ENCODE assay signal across 10 cellular contexts in the genomic region with DNA sequence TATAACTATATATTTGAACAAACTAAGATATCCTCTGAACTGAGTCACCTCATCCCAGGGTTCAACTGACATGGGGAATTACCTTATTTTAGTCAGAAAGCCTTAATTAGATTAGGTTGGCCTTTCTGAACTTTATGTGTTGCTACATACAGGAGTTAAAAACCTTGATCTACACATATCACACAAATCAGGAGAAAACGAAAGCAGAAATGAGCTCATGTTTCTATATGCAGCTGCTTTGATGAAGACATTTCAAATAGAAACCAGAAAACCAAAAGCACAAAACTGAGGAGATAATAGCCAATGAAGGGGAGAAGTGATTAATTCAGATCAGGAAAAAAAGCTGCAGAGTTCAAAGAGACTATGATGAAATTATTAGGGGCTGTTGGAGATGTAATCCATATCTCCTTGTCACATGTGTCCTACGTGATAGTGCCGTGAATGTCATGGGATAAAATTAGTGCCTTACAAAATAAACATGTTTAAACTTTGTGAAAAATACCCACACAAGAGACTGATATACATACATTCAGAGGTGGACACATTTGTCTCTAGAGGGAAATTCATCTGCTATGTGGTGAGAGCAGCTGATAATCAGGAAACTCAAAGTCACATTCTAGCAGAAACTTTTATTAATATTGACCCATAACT.
DNase-seq lines count a peak whose midpoint lies in the region; ATAC-seq and TF ChIP-seq lines count a peak whose summit lies in the region.
"Had no signal": no experiment of that assay in that cellular context is flagged by ENCODE, and none has a peak within 500 bp of the region (broad histone marks: within the 10 kb centered on the region; RNA-seq: fewer than 3 reads in every experiment).

No MANE protein-coding gene starts in this region.

- no peak overlapping the region for H4K8ac ChIP-seq in trophoblast cell (ENCODE audit: low read depth, low read length)

- intact Hi-C loops in Right ventricle myocardium superior (cut with DNase I) = no loop called here

- no peak overlapping the region for H4K91ac ChIP-seq in trophoblast cell (ENCODE audit: low read depth, low read length)

- H3K18ac ChIP-seq in trophoblast cell (ENCODE audit: low read length) = no peak overlapping the region

- H3K79me2 ChIP-seq in trophoblast cell (ENCODE audit: control insufficient read depth, insufficient read depth, low read length, poor library complexity) = no peaks in the 10 kb centered on the region

- H4K12ac ChIP-seq in trophoblast cell (ENCODE audit: low read depth, low read length) = no peak overlapping the region

- no peak overlapping the region for H3K23ac ChIP-seq in trophoblast cell (ENCODE audit: low read length)

- no peaks in the 10 kb centered on the region for H3K36me3 ChIP-seq in trophoblast cell (ENCODE audit: control insufficient read depth in 1 of 2, insufficient read depth in 2 of 2, low read length in 2 of 2)

- H2BK12ac ChIP-seq in trophoblast cell (ENCODE audit: low read length) = no peak overlapping the region

- no peak for TF ChIP-seq CTCF in choroid plexus epithelial cell (conservative IDR thresholded peaks at IDR 0.05; ENCODE audit: low read depth, low read length)

- peak; percentile 64 for ATAC-seq in GM18498 (IDR thresholded peaks at IDR 0.05; ENCODE audit: unreplicated experiment)
- ATAC-seq in GM19452 (IDR thresholded peaks at IDR 0.05; ENCODE audit: unreplicated experiment) = peak; percentile 77
- peak; percentile 68 for ATAC-seq in HG03378 (IDR thresholded peaks at IDR 0.05; ENCODE audit: unreplicated experiment)
- ATAC-seq in Right ventricle myocardium superior (ENCODE audit: poor library complexity) = no peak

- no peak overlapping the region for H2BK5ac ChIP-seq in trophoblast cell (ENCODE audit: low read depth, low read length, poor library complexity)

- H3K4me3 ChIP-seq in choroid plexus epithelial cell (ENCODE audit: low read depth, low read length) = no peak overlapping the region
- no peak overlapping the region for H3K4me3 ChIP-seq in trophoblast cell (ENCODE audit: low read depth, low read length)

- H3K27me3 ChIP-seq in trophoblast cell (ENCODE audit: insufficient read depth, low read length) = no peaks in the 10 kb centered on the region

- DNase-seq in choroid plexus epithelial cell (ENCODE audit: low read depth) (peak; percentile 13), trophoblast cell (no peak), Right ventricle myocardium superior (no peak), NCI-H748 (lab: John Stamatoyannopoulos, UW; ENCODE audit: unreplicated experiment) (no peak)
- DNase-seq in effector CD4-positive, alpha-beta T cell = no peak
- DNase-seq: NCI-H2029 treated with DMSO at 0.1 percent for 48 hours had no signal

- no peak overlapping the region for H3K14ac ChIP-seq in trophoblast cell (ENCODE audit: low read length)

- H3K27ac ChIP-seq in trophoblast cell (ENCODE audit: low read depth, low read length) = no peak overlapping the region
- H3K27ac ChIP-seq: epithelial cell of prostate had no signal

- no peak overlapping the region for H2AFZ ChIP-seq in trophoblast cell (ENCODE audit: insufficient read depth, low read length, poor library complexity)

- no peak overlapping the region for H3K9ac ChIP-seq in trophoblast cell (ENCODE audit: low read length)

- no peak overlapping the region for H2AK5ac ChIP-seq in trophoblast cell (ENCODE audit: low read length)

- no peaks in the 10 kb centered on the region for H3K79me1 ChIP-seq in trophoblast cell (ENCODE audit: low read length)

- H3K4me2 ChIP-seq in trophoblast cell (ENCODE audit: low read length) = no peak overlapping the region

- peaks cover under 1% of the 10 kb centered on the region for H3K9me3 ChIP-seq in trophoblast cell (ENCODE audit: insufficient read depth, low read depth, low read length)

- no peak overlapping the region for H2BK120ac ChIP-seq in trophoblast cell (ENCODE audit: insufficient read depth, low read length, poor library complexity)

- no peak overlapping the region for H3K4ac ChIP-seq in trophoblast cell (ENCODE audit: low read depth, low read length)

- H3K4me1 ChIP-seq in trophoblast cell (ENCODE audit: control insufficient read depth in 1 of 2, insufficient read depth in 2 of 2, low read length in 2 of 2) = no peaks in the 10 kb centered on the region

- WGBS in trophoblast cell (ENCODE audit: extremely low coverage, insufficient coverage, insufficient read length) = no CpG with 5 or more reads among the region's 3 CpGs
